ENCODE assay signal across 8 cellular contexts in the genomic region with DNA sequence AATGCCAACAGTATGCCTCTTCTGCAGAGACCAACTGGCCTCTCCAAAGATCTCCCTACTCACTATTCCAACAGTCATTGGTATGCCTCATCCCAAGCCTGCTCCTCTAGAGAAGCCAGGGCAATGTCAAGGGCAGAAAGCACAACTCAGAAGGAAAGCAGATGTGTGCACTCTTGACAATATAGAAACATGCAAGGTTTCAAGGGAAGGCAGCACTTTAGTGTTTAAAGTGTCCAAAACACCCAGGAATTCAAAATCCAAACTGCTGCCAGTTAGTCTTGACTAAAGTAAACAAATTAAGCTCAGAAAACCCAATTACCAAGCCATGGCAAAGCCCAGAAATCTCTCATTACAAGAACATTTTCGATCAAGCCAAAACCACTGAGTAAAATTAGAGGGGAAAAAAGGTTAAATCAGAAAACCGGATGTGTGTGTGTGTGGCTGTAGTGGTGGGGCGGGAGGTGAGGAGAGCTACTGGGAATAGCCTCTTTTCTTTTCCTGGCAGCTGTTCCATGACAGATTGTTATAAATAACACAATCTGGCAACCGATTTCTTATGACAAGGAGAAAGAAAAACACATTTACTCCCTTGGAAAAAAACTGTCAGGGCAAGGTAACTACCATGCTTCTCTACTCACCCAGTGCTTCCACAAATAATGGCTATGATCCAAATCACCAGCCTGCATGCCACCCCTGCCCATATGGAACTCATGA. TPM values are rescaled to one million over a fixed set of nuclear protein-coding genes. Genes with fewer than 3 reads are reported as not detected.
DNase-seq lines count a peak whose midpoint lies in the region; ATAC-seq and TF ChIP-seq lines count a peak whose summit lies in the region.

No MANE protein-coding gene starts in this region.

- peak overlapping the region in 4 of 8 donors; percentile 29 to 58 (median 42) for H3K27ac Mint-ChIP-seq in CD8-positive, alpha-beta memory T cell
- H3K27ac Mint-ChIP-seq in endodermal cell = peak overlapping the region; percentile 41

- POLR2A ChIA-PET in CD8-positive, alpha-beta memory T cell (lab: Charles Lee) = no interaction called here

- H3K36me3 ChIP-seq in CD8-positive, alpha-beta memory T cell (ENCODE audit: insufficient read depth, low read length) = no peaks in the 10 kb centered on the region
- H3K36me3 ChIP-seq in endodermal cell (ENCODE audit: control insufficient read depth, insufficient read depth, low read length) = no peaks in the 10 kb centered on the region
- no peaks in the 10 kb centered on the region for H3K36me3 ChIP-seq in psoas muscle (ENCODE audit: insufficient read depth in 1 of 2, low read depth in 1 of 2)

- H3K4me1 ChIP-seq in CD8-positive, alpha-beta memory T cell (ENCODE audit: insufficient read depth, low read length) = no peaks in the 10 kb centered on the region
- H3K4me1 ChIP-seq in endodermal cell (ENCODE audit: control insufficient read depth, insufficient read depth, low read length) (no peaks in the 10 kb centered on the region), psoas muscle (peaks cover 45% of the 10 kb centered on the region)

- H3K27ac ChIP-seq in CD8-positive, alpha-beta memory T cell (ENCODE audit: low read depth, low read length) = peak overlapping the region; percentile 3
- peak overlapping the region; percentile 1 for H3K27ac ChIP-seq in endodermal cell (ENCODE audit: low read depth, low read length)
- H3K27ac ChIP-seq in psoas muscle = peak overlapping the region; percentile 62

- H3K4me1 Mint-ChIP-seq in CD8-positive, alpha-beta memory T cell = peaks cover 10 to 22% (median 14%) of the 10 kb centered on the region in 3 donors
- H3K4me1 Mint-ChIP-seq in endodermal cell = no peaks in the 10 kb centered on the region

- intact Hi-C loops in psoas muscle (cut with DNase I) = no loop called here

- no peak for DNase-seq in CD8-positive, alpha-beta memory T cell
- peak; percentile 79 for DNase-seq in NCI-H774 (lab: John Stamatoyannopoulos, UW)
- DNase-seq in endodermal cell = no peak
- DNase-seq in psoas muscle = no peak
- DNase-seq in germinal center (ENCODE audit: low spot score) = no peak

- H3K4me3 Mint-ChIP-seq in CD8-positive, alpha-beta memory T cell = no peak overlapping the region
- H3K4me3 Mint-ChIP-seq in endodermal cell = no peak overlapping the region

- H3K9me3 Mint-ChIP-seq in CD8-positive, alpha-beta memory T cell = no peaks in the 10 kb centered on the region
- peaks cover 1% of the 10 kb centered on the region for H3K9me3 Mint-ChIP-seq in endodermal cell

- CTCF ChIA-PET in CD8-positive, alpha-beta memory T cell (lab: Charles Lee) = no interaction called here

- H3K27me3 ChIP-seq in CD8-positive, alpha-beta memory T cell (ENCODE audit: insufficient read depth, low read length, poor library complexity, severe bottlenecking) = no peaks in the 10 kb centered on the region
- no peaks in the 10 kb centered on the region for H3K27me3 ChIP-seq in endodermal cell (ENCODE audit: control insufficient read depth, insufficient read depth, low read length, poor library complexity, severe bottlenecking)
- no peaks in the 10 kb centered on the region for H3K27me3 ChIP-seq in psoas muscle (ENCODE audit: insufficient read depth in 3 of 3, low read length in 2 of 3)

- H3K9me3 ChIP-seq in CD8-positive, alpha-beta memory T cell (ENCODE audit: low read length) = no peaks in the 10 kb centered on the region
- H3K9me3 ChIP-seq in endodermal cell (ENCODE audit: control insufficient read depth, low read length) = no peaks in the 10 kb centered on the region
- no peaks in the 10 kb centered on the region for H3K9me3 ChIP-seq in psoas muscle

- peaks cover 0 to 1% of the 10 kb centered on the region in 2 donors for H3K27me3 Mint-ChIP-seq in CD8-positive, alpha-beta memory T cell
- H3K27me3 Mint-ChIP-seq in endodermal cell (ENCODE audit: insufficient read depth) = no peaks in the 10 kb centered on the region

- H3K4me3 ChIP-seq in CD8-positive, alpha-beta memory T cell (ENCODE audit: low read length) = no peak overlapping the region
- H3K4me3 ChIP-seq in endodermal cell (ENCODE audit: low read length) = no peak overlapping the region
- H3K4me3 ChIP-seq in psoas muscle = no peak overlapping the region

- ATAC-seq in psoas muscle = peak; percentile 77 to 84 (median 80)
- ATAC-seq in HG02970 (IDR thresholded peaks at IDR 0.05; ENCODE audit: low FRiP score, unreplicated experiment) = no peak
- ATAC-seq in GM21786 (IDR thresholded peaks at IDR 0.05; ENCODE audit: unreplicated experiment) = no peak
- ATAC-seq in HG02623 (IDR thresholded peaks at IDR 0.05; ENCODE audit: unreplicated experiment) = no peak

- WGBS in endodermal cell (ENCODE audit: insufficient coverage in 1 of 2, insufficient read length in 1 of 2), 2 experiments = 83 to 93% methylated on average over 1 to 4 of the region's 4 CpGs
- 3 to 17% (median 7%) methylated on average over 4 of the region's 4 CpGs for WGBS in psoas muscle, 3 donors

- TF ChIP-seq CTCF in endodermal cell (conservative IDR thresholded peaks at IDR 0.05) = no peak
- no peak for TF ChIP-seq CTCF in psoas muscle (IDR thresholded peaks at IDR 0.05)

- no peak overlapping the region for H3K9ac ChIP-seq in endodermal cell (ENCODE audit: extremely low read depth, low read length, poor library complexity, severe bottlenecking)

- peaks cover 0 to 10% (median 3%) of the 10 kb centered on the region in 3 donors for H3K36me3 Mint-ChIP-seq in CD8-positive, alpha-beta memory T cell
- no peaks in the 10 kb centered on the region for H3K36me3 Mint-ChIP-seq in endodermal cell (ENCODE audit: low read depth)

RNA-seq across cellular contexts. Expression of gene EIF2B3, which starts 39.2 kb away (rescaled TPM):
- total RNA-seq in CD8-positive, alpha-beta memory T cell = 10 to 100 TPM; 49.5 to 50.6 TPM
- 22.6 TPM for polyA plus RNA-seq in CD8-positive, alpha-beta memory T cell
- 10 to 100 TPM; 24.2 to 27.2 TPM for total RNA-seq in endodermal cell
- polyA plus RNA-seq in endodermal cell (2013, experiment 1 of 2) = 27.4 TPM
- 24.6 TPM for polyA plus RNA-seq in endodermal cell (2013, experiment 2 of 2)
- 10 to 100 TPM; 40.3 to 52.3 (median 45.3) TPM for total RNA-seq in psoas muscle
- polyA plus RNA-seq in psoas muscle = 10 to 100 TPM; 36.9 to 52.7 (median 43.3) TPM

Comparison
In these comparisons a context has a peak if more than half of its experiments do, and no peak if none do; other contexts are left out.
1. H3K27ac ChIP-seq: peak in every context shown above with its lines; median percentile 62 in psoas muscle; 3 in CD8-positive, alpha-beta memory T cell; 1 in endodermal cell.
2. ATAC-seq: peak in psoas muscle (4 of 4); none in HG02970 (single experiment), GM21786 (single experiment) and HG02623 (single experiment).